Comparison of ENCODE assay signal across 16 cellular contexts in genomic region chr5:60698316-60698715, GRCh38. TPM values are rescaled to one million over a fixed set of nuclear protein-coding genes. Genes with fewer than 3 reads are reported as not detected.
A peak's percentile ranks its signal among the peaks of the same experiment; 100 is the strongest.
DNase-seq lines count a peak whose midpoint lies in the region; ATAC-seq, FAIRE-seq and TF ChIP-seq lines count a peak whose summit lies in the region.
"Had no signal": no experiment of that assay in that cellular context is flagged by ENCODE, and none has a peak within 500 bp of the region (broad histone marks: within the 10 kb centered on the region; RNA-seq: fewer than 3 reads in every experiment).

No MANE protein-coding gene starts in this region.

- H3K27me3 Mint-ChIP-seq in activated CD4-positive, alpha-beta T cell treated with anti-CD3 and anti-CD28 coated beads for 36 hours = peaks cover 2% of the 10 kb centered on the region
- peaks cover 7% of the 10 kb centered on the region for H3K27me3 Mint-ChIP-seq in neural crest cell (ENCODE audit: low read depth)

- no peak for TF ChIP-seq RAD21 in GM12878 (IDR thresholded peaks at IDR 0.05; ENCODE audit: insufficient read depth, low read depth, low read length)

- H3K27ac ChIP-seq in Karpas-422 (ENCODE audit: low read length) (no peak overlapping the region), GM12878 (ENCODE audit: control insufficient read depth, insufficient read depth) (no peak overlapping the region)
- H3K27ac ChIP-seq: adrenal gland, upper lobe of right lung had no signal

- no peaks in the 10 kb centered on the region for H4K20me1 ChIP-seq in Karpas-422 (ENCODE audit: insufficient read depth, low read depth, low read length)
- no peaks in the 10 kb centered on the region for H4K20me1 ChIP-seq in GM12878 (ENCODE audit: control insufficient read depth, insufficient read depth)

- H3K9me2 ChIP-seq in Karpas-422 (replicated peaks; ENCODE audit: insufficient read depth, low read length) = no peaks in the 10 kb centered on the region

- no peaks in the 10 kb centered on the region for H3K36me3 ChIP-seq in Karpas-422 (ENCODE audit: insufficient read depth, low read length)
- H3K36me3 ChIP-seq in GM12878 (ENCODE audit: control insufficient read depth in 2 of 2, insufficient read depth in 2 of 2, low read length in 1 of 2) = peaks cover 0 to 5% of the 10 kb centered on the region in 2 experiments; a peak in 1 of 4 replicates
- H3K36me3 ChIP-seq: adrenal gland, upper lobe of right lung had no signal

- H2AFZ ChIP-seq in Karpas-422 (ENCODE audit: low read length) (no peak overlapping the region), GM12878 (ENCODE audit: control insufficient read depth, low read depth, low read length) (0 out of 2 replicates have a peak overlapping the region, but pooled peaks have one; percentile 3)

- H3K9me3 ChIP-seq in Karpas-422 (ENCODE audit: low read length) (no peaks in the 10 kb centered on the region), GM12878 (replicated peaks; ENCODE audit: control insufficient read depth, insufficient read depth, low read length) (no peaks in the 10 kb centered on the region; the same call in 2 of the 3 replicates)
- H3K9me3 ChIP-seq: adrenal gland, upper lobe of right lung had no signal

- in situ Hi-C loops in GM12878 (cut with MboI) = loop anchor here (25.0 kb wide), 1 partner anchor 239 kb away; the partner anchor contains the start of genes ERCC8 and NDUFAF2

- SMC1A ChIA-PET in GM12878 (lab: Charles Lee; ENCODE audit: uncharacterized antibody, unreplicated experiment) = interaction anchor here (0.7 to 3.2 kb wide), 8 partner anchors 9 to 961 kb away, joined by 3 to 19 read pairs (median 6); no protein-coding TSS in a partner anchor

- H3K9ac ChIP-seq in Karpas-422 (ENCODE audit: low read length) = no peak overlapping the region
- no peak overlapping the region for H3K9ac ChIP-seq in GM12878 (ENCODE audit: control insufficient read depth, insufficient read depth, low read length)

- CTCF ChIA-PET in activated CD4-positive, alpha-beta T cell treated with anti-CD3 and anti-CD28 coated beads for 36 hours (lab: Charles Lee) = interaction anchor here (2.2 kb wide), 1 partner anchor 14 kb away, joined by 5 read pairs; no protein-coding TSS in a partner anchor
- CTCF ChIA-PET in GM12878 (lab: Yijun Ruan, JAX) = interaction anchor here (0.7 to 6.9 kb wide), 5 partner anchors 11 to 1181 kb away, joined by 3 to 99 read pairs (median 4); no protein-coding TSS in a partner anchor

- no peaks in the 10 kb centered on the region for H3K27me3 ChIP-seq in Karpas-422 (ENCODE audit: low read length)
- H3K27me3 ChIP-seq in GM12878 (replicated peaks in 1 of 2; ENCODE audit: control insufficient read depth in 2 of 2, insufficient read depth in 2 of 2, low read length in 1 of 2) = no peaks in the 10 kb centered on the region
- H3K27me3 ChIP-seq: adrenal gland, upper lobe of right lung had no signal

- POLR2A ChIA-PET in activated CD4-positive, alpha-beta T cell treated with anti-CD3 and anti-CD28 coated beads for 36 hours (lab: Charles Lee) = interaction anchor here (0.7 to 2.0 kb wide), 2 partner anchors 190 to 633 kb away, joined by 3 to 6 read pairs; partner anchors contain the start of gene ZSWIM6
- POLR2A ChIA-PET in GM12878 (lab: Charles Lee) = interaction anchor here (1.8 to 2.2 kb wide), 2 partner anchors 14 to 19 kb away, joined by 4 to 8 read pairs; no protein-coding TSS in a partner anchor

- peaks cover 16% of the 10 kb centered on the region for H3K4me1 Mint-ChIP-seq in activated CD4-positive, alpha-beta T cell treated with anti-CD3 and anti-CD28 coated beads for 36 hours
- peaks cover 37% of the 10 kb centered on the region for H3K4me1 Mint-ChIP-seq in neural crest cell

- no peaks in the 10 kb centered on the region for H3K9me3 Mint-ChIP-seq in activated CD4-positive, alpha-beta T cell treated with anti-CD3 and anti-CD28 coated beads for 36 hours (ENCODE audit: low read depth)
- no peaks in the 10 kb centered on the region for H3K9me3 Mint-ChIP-seq in neural crest cell

- no peak for FAIRE-seq in GM12878 (lab: Jason Lieb, UNC)
- FAIRE-seq: frontal cortex, GM18507 had no signal

- intact Hi-C loops in activated CD4-positive, alpha-beta T cell treated with anti-CD3 and anti-CD28 coated beads for 36 hours (cut with DNase I, micrococcal nuclease) = loop anchor here (5.0 to 10.0 kb wide), 3 partner anchors 144 to 1664 kb away; partner anchors contain the start of gene ELOVL7 (in 1 of the 2)
- intact Hi-C loops in GM12878 (cut with micrococcal nuclease; ENCODE audit: unreplicated experiment) = loop anchor here (5.0 to 10.0 kb wide), 3 partner anchors 124 to 466 kb away; partner anchors contain the start of genes ERCC8, NDUFAF2 and SMIM15

- 98% methylated on average over 3 of the region's 5 CpGs for WGBS in GM12878 (ENCODE audit: insufficient coverage, insufficient replicate concordance, low lambda C conversion rate, missing lambda C conversion rate)

- peak overlapping the region; percentile 88; the same call in 1 of the 2 replicates for H3K4me3 ChIP-seq in Karpas-422 (ENCODE audit: low read length)
- peak overlapping the region; percentile 94; the same call in 1 of the 2 replicates for H3K4me3 ChIP-seq in GM12878
- H3K4me3 ChIP-seq: adrenal gland, upper lobe of right lung had no signal

- no peak overlapping the region for H3K27ac Mint-ChIP-seq in activated CD4-positive, alpha-beta T cell treated with anti-CD3 and anti-CD28 coated beads for 36 hours
- no peak overlapping the region for H3K27ac Mint-ChIP-seq in neural crest cell (ENCODE audit: unreplicated experiment)

- no TSS peak for BruUV-seq in GM12878 (replicated peaks; lab: Mats Ljungman, UMichigan)

- peak overlapping the region; percentile 84 for H3K4me3 Mint-ChIP-seq in activated CD4-positive, alpha-beta T cell treated with anti-CD3 and anti-CD28 coated beads for 36 hours
- H3K4me3 Mint-ChIP-seq in neural crest cell = peak overlapping the region; percentile 96

- no peak for TF ChIP-seq EP300 in GM12878 (IDR thresholded peaks at IDR 0.05; ENCODE audit: borderline replicate concordance in 1 of 2, control insufficient read depth in 1 of 2, low read depth in 2 of 2, low read length in 2 of 2)

- peaks cover 13% of the 10 kb centered on the region for H3K36me3 Mint-ChIP-seq in activated CD4-positive, alpha-beta T cell treated with anti-CD3 and anti-CD28 coated beads for 36 hours (ENCODE audit: low read depth)
- peaks cover 25% of the 10 kb centered on the region for H3K36me3 Mint-ChIP-seq in neural crest cell (ENCODE audit: low read depth)

- no peak for ATAC-seq in activated CD4-positive, alpha-beta T cell treated with anti-CD3 and anti-CD28 coated beads for 36 hours
- no peak for ATAC-seq in GM12878
- ATAC-seq: left cardiac atrium, upper lobe of right lung had no signal

- no peak for DNase-seq in activated CD4-positive, alpha-beta T cell treated with anti-CD3 and anti-CD28 coated beads for 36 hours
- DNase-seq in activated CD4-positive, alpha-beta T cell treated with anti-CD3 and anti-CD28 coated beads for 48 hours = no peak
- no peak for DNase-seq in Karpas-422
- DNase-seq in GM12878 (ENCODE audit: low read depth, low spot score) = no peak
- no peak for DNase-seq in neural crest cell (ENCODE audit: low read depth, low spot score)
- no peak for DNase-seq in NCI-H1436 (lab: John Stamatoyannopoulos, UW)
- no peak for DNase-seq in stimulated activated CD8-positive, alpha-beta memory T cell treated with anti-CD3 and anti-CD28 coated beads, Interleukin-4, amount 100 ng/mL, for 48 hours
- DNase-seq in NCI-H187 (lab: John Stamatoyannopoulos, UW) = no peak
- DNase-seq: activated CD4-positive, alpha-beta T cell treated with anti-CD3 and anti-CD28 coated beads for 4 hours; adrenal gland; left cardiac atrium; SHP77; stimulated activated CD4-positive, alpha-beta T cell treated with anti-CD3 and anti-CD28 coated beads, Interleukin-12 subunit alpha, Interleukin-12 subunit beta, amount 100 ng/mL, for 4 hours; upper lobe of right lung had no signal

- TF ChIP-seq POLR2A in GM12878 (IDR thresholded peaks at IDR 0.05; ENCODE audit: low read depth, low read length) = no peak

- H3K79me2 ChIP-seq in Karpas-422 (ENCODE audit: low read length) (peaks cover 63% of the 10 kb centered on the region), GM12878 (ENCODE audit: control insufficient read depth, insufficient read depth, low read length) (peaks cover 43% of the 10 kb centered on the region)

- no peak for TF ChIP-seq CTCF in GM12878 (IDR thresholded peaks at IDR 0.05 in 2 of 3, conservative IDR thresholded peaks at IDR 0.05 in 1 of 3; ENCODE audit: control insufficient read depth in 2 of 3, extremely low read depth in 1 of 3, insufficient read depth in 1 of 3, low read depth in 3 of 3, low read length in 3 of 3)
- no peak for TF ChIP-seq CTCF in neural crest cell (conservative IDR thresholded peaks at IDR 0.05)

- RAD21 ChIA-PET in GM12878 (lab: Charles Lee; ENCODE audit: unreplicated experiment) = interaction anchor here (1.1 to 2.0 kb wide), 2 partner anchors 12 to 15 kb away, joined by 3 to 6 read pairs; no protein-coding TSS in a partner anchor

- H3K4me2 ChIP-seq in Karpas-422 (ENCODE audit: low read depth, low read length, poor library complexity, severe bottlenecking) (peak overlapping the region; percentile 99), GM12878 (ENCODE audit: control insufficient read depth, insufficient read depth) (peak overlapping the region; percentile 89)

- H3K4me1 ChIP-seq in Karpas-422 (ENCODE audit: low read length) (peaks cover 30% of the 10 kb centered on the region), GM12878 (ENCODE audit: control insufficient read depth, insufficient read depth, low read length) (no peaks in the 10 kb centered on the region)

RNA-seq across cellular contexts. Expression of gene DEPDC1B, which starts 1.6 kb away (rescaled TPM):
- 10 to 100 TPM; 34.2 to 40.3 TPM for total RNA-seq in activated CD4-positive, alpha-beta T cell treated with anti-CD3 and anti-CD28 coated beads for 36 hours
- total RNA-seq in Karpas-422 (2014; rRNA removed; shearing (Covaris generic); ENCODE audit: low replicate concordance) = 17.9 and 22.7 TPM in 2 replicates
- total RNA-seq in GM12878 (2013; cell fraction: nucleolus; rRNA removed) = 26.1 and 32.9 TPM in 2 replicates
- 30.9 and 36.2 TPM in 2 replicates for total RNA-seq in GM12878 (2014; rRNA removed)
- 33.0 and 35.3 TPM in 2 replicates for total RNA-seq in GM12878 (2014; rRNA removed; fragmentation: Illumina TruSeq; extraction: Trizol)
- total RNA-seq in GM12878 (2021) = 33.1 and 35.7 TPM in 2 replicates
- polyA plus RNA-seq in GM12878 (2011; ENCODE audit: low read depth) = 8.2 TPM
- 55.6 and 79.8 TPM in 2 replicates for polyA plus RNA-seq in GM12878 (2011; rRNA removed)
- 30.0 and 33.0 TPM in 2 replicates for polyA plus RNA-seq in GM12878 (2011; cell fraction: cytosol; rRNA removed)
- polyA plus RNA-seq in GM12878 (2011; cell fraction: nucleus; rRNA removed) = 33.6 and 33.7 TPM in 2 replicates
- 11.3 and 15.1 TPM in 2 replicates for polyA plus RNA-seq in GM12878 (2012)
- 41.9 and 46.4 TPM in 2 replicates for polyA plus RNA-seq in GM12878 (2014; fragmentation: Illumina TruSeq; extraction: Trizol)
- polyA plus RNA-seq in GM12878 (2014; fragmentation: Nextera tagmentation; extraction: Ambion mirVana) = 10 to 100 TPM; 29.7 to 30.1 TPM
- 28.0 and 35.2 TPM in 2 replicates for polyA plus RNA-seq in GM12878 (2014; rRNA removed)
- polyA plus RNA-seq in GM12878 (2016; fragmentation: Nextera tagmentation; extraction: Ambion mirVana) = 10 to 100 TPM; 56.0 to 56.5 TPM
- polyA minus RNA-seq in GM12878 (2011; rRNA and poly(A)+ RNA removed) = 43.7 and 44.2 TPM in 2 replicates
- polyA minus RNA-seq in GM12878 (2011; cell fraction: cytosol; rRNA and poly(A)+ RNA removed) = 15.2 and 16.5 TPM in 2 replicates
- 33.6 and 54.5 TPM in 2 replicates for polyA minus RNA-seq in GM12878 (2011; cell fraction: nucleus; rRNA and poly(A)+ RNA removed)
- total RNA-seq in neural crest cell = 60.4 and 60.9 TPM in 2 replicates
